8 cellular contexts compared by ENCODE assay signal in genomic region chr19:1490311-1491113, GRCh38. TPM values are rescaled to one million over a fixed set of nuclear protein-coding genes. Genes with fewer than 3 reads are reported as not detected.
DNase-seq lines count a peak whose midpoint lies in the region; ATAC-seq and TF ChIP-seq lines count a peak whose summit lies in the region.

PCSK4 (minus strand) TSS chr19:1490350; CDS start chr19:1490346, 4 bp downstream.

- no peaks in the 10 kb centered on the region for H3K27me3 ChIP-seq in vagina

- peak; percentile 82 for ATAC-seq in HG02970 (IDR thresholded peaks at IDR 0.05; ENCODE audit: low FRiP score, unreplicated experiment)

- H3K4me3 ChIP-seq in astrocyte of the cerebellum (ENCODE audit: low read depth, low read length) (peak within 1 kb of the TSS; percentile 49), vagina (peak within 1 kb of the TSS; percentile 54 to 74)

- H3K9me3 ChIP-seq in vagina: no peaks in the 10 kb centered on the region

- peak within 1 kb of the TSS; percentile 74 for H3K27ac ChIP-seq in vagina

- DNase-seq in NCI-H1930 (lab: John Stamatoyannopoulos, UW) (peak; percentile 91 to 93), T-helper 9 cell (peak; percentile 98), astrocyte of the cerebellum (ENCODE audit: low read depth) (peak; percentile 97), hepatic stellate cell (ENCODE audit: low spot score) (peak; percentile 98), putamen (ENCODE audit: low spot score) (peak; percentile 99), vagina (ENCODE audit: extremely low spot score in 2 of 2) (peak in 1 of 2 donors; percentile 99)

- H3K4me1 ChIP-seq in vagina: peaks cover 16% of the 10 kb centered on the region

- no peaks in the 10 kb centered on the region for H3K36me3 ChIP-seq in vagina

- TF ChIP-seq POLR2A in GM15510 (IDR thresholded peaks at IDR 0.05; ENCODE audit: borderline replicate concordance, extremely low read depth, insufficient read length) (peak; percentile 0), vagina (IDR thresholded peaks at IDR 0.05) (no peak)

- in situ Hi-C loops in astrocyte of the cerebellum (cut with HindIII; ENCODE audit: low sequenced_read_pairs): no loop called here

- intact Hi-C loops in vagina (cut with DNase I): no loop called here

- TF ChIP-seq CTCF in astrocyte of the cerebellum (IDR thresholded peaks at IDR 0.05; ENCODE audit: low read depth, low read length, missing control alignments) (no peak), vagina (IDR thresholded peaks at IDR 0.05) (no peak)

RNA-seq across cellular contexts. Expression of gene PCSK4, which starts in this region (rescaled TPM):
- 5.4 TPM for total RNA-seq in vagina
